ENCODE assay signal across 15 cellular contexts in genomic region chr2:64192080-64192479, GRCh38. TPM values are rescaled to one million over a fixed set of nuclear protein-coding genes. Genes with fewer than 3 reads are reported as not detected.
A peak's percentile ranks its signal among the peaks of the same experiment; 100 is the strongest.
DNase-seq lines count a peak whose midpoint lies in the region; ATAC-seq and TF ChIP-seq lines count a peak whose summit lies in the region.
"Had no signal": no experiment of that assay in that cellular context is flagged by ENCODE, and none has a peak within 500 bp of the region (broad histone marks: within the 10 kb centered on the region; RNA-seq: fewer than 3 reads in every experiment).

No MANE protein-coding gene starts in this region.

- CTCF ChIA-PET in OCI-LY7 (lab: Charles Lee; ENCODE audit: unreplicated experiment) = no interaction called here

- no peak for TF ChIP-seq CTCF in OCI-LY7 (conservative IDR thresholded peaks at IDR 0.05; ENCODE audit: low read length)
- TF ChIP-seq CTCF in upper lobe of right lung (IDR thresholded peaks at IDR 0.05) = no peak

- DNase-seq in SIG-M5 treated with dmso at 0.1 percent for 504 hours (lab: John Stamatoyannopoulos, UW; ENCODE audit: unreplicated experiment) (peak; percentile 84), SIG-M5 (lab: John Stamatoyannopoulos, UW) (no peak), OCI-LY7 (ENCODE audit: low spot score) (no peak), right cardiac atrium (no peak), upper lobe of right lung (no peak), posterior vena cava (ENCODE audit: low spot score) (no peak)
- no peak for DNase-seq in activated T-helper 1 cell treated with anti-CD3 and anti-CD28 coated beads, Interleukin-12 subunit alpha, Interleukin-12 subunit beta, Interleukin-2, Interleukin-4 antibody, amounts not matched to agents 30 ng/mL and 10 ng/mL and 1 ng/mL, durations not matched to agents 14 hours and 24 hours and 36 hours (ENCODE audit: low spot score)
- DNase-seq: 8988T; activated CD4-positive, alpha-beta T cell treated with anti-CD3 and anti-CD28 coated beads, Interleukin-2, amount 50 U/mL, for 48 hours; activated naive CD4-positive, alpha-beta T cell treated with anti-CD3 and anti-CD28 coated beads, Interleukin-2, amount 10 ng/mL, durations not matched to agents 7 days and 5 days; NCI-H510A treated with DMSO at 0.1 percent for 48 hours had no signal

- intact Hi-C loops in OCI-LY7 (cut with micrococcal nuclease; ENCODE audit: unreplicated experiment) = no loop called here
- intact Hi-C loops in right cardiac atrium (cut with DNase I) = no loop called here
- intact Hi-C loops in upper lobe of right lung (cut with DNase I) = no loop called here
- intact Hi-C loops in activated T-helper 1 cell treated with anti-CD3 and anti-CD28 coated beads, Interleukin-12 subunit alpha, Interleukin-12 subunit beta, Interleukin-2, Interleukin-4 antibody, amounts not matched to agents 30 ng/mL and 10 ng/mL and 1 ng/mL, durations not matched to agents 14 hours and 24 hours and 36 hours (cut with micrococcal nuclease) = no loop called here
- intact Hi-C loops in posterior vena cava (cut with DNase I) = no loop called here

- H3K36me3 Mint-ChIP-seq in activated T-helper 1 cell treated with anti-CD3 and anti-CD28 coated beads, Interleukin-12 subunit alpha, Interleukin-12 subunit beta, Interleukin-2, Interleukin-4 antibody, amounts not matched to agents 30 ng/mL and 10 ng/mL and 1 ng/mL, durations not matched to agents 14 hours and 24 hours and 36 hours (ENCODE audit: low read depth) = no peaks in the 10 kb centered on the region
- H3K36me3 Mint-ChIP-seq: activated naive CD4-positive, alpha-beta T cell treated with anti-CD3 and anti-CD28 coated beads, Interleukin-2, amount 10 ng/mL, durations not matched to agents 7 days and 5 days had no signal

- H3K4me3 Mint-ChIP-seq in activated T-helper 1 cell treated with anti-CD3 and anti-CD28 coated beads, Interleukin-12 subunit alpha, Interleukin-12 subunit beta, Interleukin-2, Interleukin-4 antibody, amounts not matched to agents 30 ng/mL and 10 ng/mL and 1 ng/mL, durations not matched to agents 14 hours and 24 hours and 36 hours = no peak overlapping the region
- H3K4me3 Mint-ChIP-seq: activated naive CD4-positive, alpha-beta T cell treated with anti-CD3 and anti-CD28 coated beads, Interleukin-2, amount 10 ng/mL, durations not matched to agents 7 days and 5 days had no signal

- H3K36me3 ChIP-seq in OCI-LY7 (ENCODE audit: insufficient read depth, low read length) (no peaks in the 10 kb centered on the region), upper lobe of right lung (no peaks in the 10 kb centered on the region)

- H2AFZ ChIP-seq in OCI-LY7 (ENCODE audit: low read length) = 0 out of 2 replicates have a peak overlapping the region, but pooled peaks have one; percentile 15

- BruUV-seq in OCI-LY7 (replicated peaks; lab: Mats Ljungman, UMichigan) = no TSS peak

- H3K4me1 ChIP-seq in OCI-LY7 (ENCODE audit: insufficient read depth, low read length, poor library complexity, severe bottlenecking) (peaks cover 40% of the 10 kb centered on the region), right cardiac atrium (ENCODE audit: control insufficient read depth, insufficient read depth, low read length) (no peaks in the 10 kb centered on the region), upper lobe of right lung (peaks cover 7% of the 10 kb centered on the region)

- no peaks in the 10 kb centered on the region for H4K20me1 ChIP-seq in OCI-LY7 (ENCODE audit: insufficient read depth, low read length)

- H3K4me1 Mint-ChIP-seq in activated T-helper 1 cell treated with anti-CD3 and anti-CD28 coated beads, Interleukin-12 subunit alpha, Interleukin-12 subunit beta, Interleukin-2, Interleukin-4 antibody, amounts not matched to agents 30 ng/mL and 10 ng/mL and 1 ng/mL, durations not matched to agents 14 hours and 24 hours and 36 hours (ENCODE audit: low read depth) = peaks cover 39% of the 10 kb centered on the region

- POLR2A ChIA-PET in OCI-LY7 (lab: Charles Lee) = interaction anchor here (0.7 to 1.3 kb wide), 2 partner anchors 14 to 122 kb away, joined by 3 to 4 read pairs; no protein-coding TSS in a partner anchor

- ATAC-seq in right cardiac atrium (peak; percentile 37 to 51), upper lobe of right lung (peak; percentile 87), HG02840 (IDR thresholded peaks at IDR 0.05; ENCODE audit: low FRiP score, unreplicated experiment) (no peak)

- H3K4me2 ChIP-seq in OCI-LY7 (ENCODE audit: low read length) = no peak overlapping the region

- 73% methylated on average over 6 of the region's 6 CpGs for WGBS in right cardiac atrium

- no peaks in the 10 kb centered on the region for H3K27me3 ChIP-seq in right cardiac atrium (ENCODE audit: control insufficient read depth, insufficient read depth)
- no peaks in the 10 kb centered on the region for H3K27me3 ChIP-seq in upper lobe of right lung

- H3K27me3 Mint-ChIP-seq in activated T-helper 1 cell treated with anti-CD3 and anti-CD28 coated beads, Interleukin-12 subunit alpha, Interleukin-12 subunit beta, Interleukin-2, Interleukin-4 antibody, amounts not matched to agents 30 ng/mL and 10 ng/mL and 1 ng/mL, durations not matched to agents 14 hours and 24 hours and 36 hours (ENCODE audit: insufficient read depth) = peaks cover 9% of the 10 kb centered on the region

- H3K9me2 ChIP-seq in OCI-LY7 (ENCODE audit: insufficient read depth, low read length) = no peaks in the 10 kb centered on the region

- H3K9me3 Mint-ChIP-seq in activated T-helper 1 cell treated with anti-CD3 and anti-CD28 coated beads, Interleukin-12 subunit alpha, Interleukin-12 subunit beta, Interleukin-2, Interleukin-4 antibody, amounts not matched to agents 30 ng/mL and 10 ng/mL and 1 ng/mL, durations not matched to agents 14 hours and 24 hours and 36 hours = peaks cover 5% of the 10 kb centered on the region
- H3K9me3 Mint-ChIP-seq: activated naive CD4-positive, alpha-beta T cell treated with anti-CD3 and anti-CD28 coated beads, Interleukin-2, amount 10 ng/mL, durations not matched to agents 7 days and 5 days had no signal

- H3K27ac Mint-ChIP-seq in activated T-helper 1 cell treated with anti-CD3 and anti-CD28 coated beads, Interleukin-12 subunit alpha, Interleukin-12 subunit beta, Interleukin-2, Interleukin-4 antibody, amounts not matched to agents 30 ng/mL and 10 ng/mL and 1 ng/mL, durations not matched to agents 14 hours and 24 hours and 36 hours = no peak overlapping the region
- H3K27ac Mint-ChIP-seq: activated naive CD4-positive, alpha-beta T cell treated with anti-CD3 and anti-CD28 coated beads, Interleukin-2, amount 10 ng/mL, durations not matched to agents 7 days and 5 days had no signal

- H3K79me2 ChIP-seq in OCI-LY7 (ENCODE audit: insufficient read depth, low read depth, low read length) = no peaks in the 10 kb centered on the region

- no peak overlapping the region for H3K27ac ChIP-seq in OCI-LY7 (ENCODE audit: low read depth, low read length, poor library complexity, severe bottlenecking)
- H3K27ac ChIP-seq in right cardiac atrium (ENCODE audit: low read length) = no peak overlapping the region
- peak overlapping the region; percentile 27 for H3K27ac ChIP-seq in upper lobe of right lung
- H3K27ac ChIP-seq: SK-N-MC had no signal

- H3K4me3 ChIP-seq in OCI-LY7 (ENCODE audit: low read depth, low read length, poor library complexity, severe bottlenecking) (no peak overlapping the region), right cardiac atrium (ENCODE audit: low read length) (no peak overlapping the region), upper lobe of right lung (no peak overlapping the region)
- H3K4me3 ChIP-seq: coronary artery, lung, SK-N-MC had no signal

- H3K9me3 ChIP-seq in OCI-LY7 (ENCODE audit: low read length) (no peaks in the 10 kb centered on the region), right cardiac atrium (ENCODE audit: control insufficient read depth, low read length) (no peaks in the 10 kb centered on the region), upper lobe of right lung (no peaks in the 10 kb centered on the region)

RNA-seq across cellular contexts. Expression of gene PELI1, which starts 47.9 kb away (rescaled TPM):
- total RNA-seq in OCI-LY7 (2014; rRNA removed; shearing (Covaris generic)) = 108 and 110 TPM in 2 replicates
- total RNA-seq in OCI-LY7 (2022) (174 and 211 TPM in 2 replicates), right cardiac atrium (10 to 100 TPM; 12.4 to 17.2 (median 13.7) TPM), upper lobe of right lung (35.8 TPM), posterior vena cava (10 to 100 TPM; 29.2 to 29.7 TPM)
- polyA plus RNA-seq in right cardiac atrium = 6.9 TPM
- total RNA-seq in activated T-helper 1 cell treated with anti-CD3 and anti-CD28 coated beads, Interleukin-12 subunit alpha, Interleukin-12 subunit beta, Interleukin-2, Interleukin-4 antibody, amounts not matched to agents 30 ng/mL and 10 ng/mL and 1 ng/mL, durations not matched to agents 14 hours and 24 hours and 36 hours = 47.1 and 50.4 TPM in 2 replicates
